ENCODE assay signal across 8 cellular contexts in the genomic region with DNA sequence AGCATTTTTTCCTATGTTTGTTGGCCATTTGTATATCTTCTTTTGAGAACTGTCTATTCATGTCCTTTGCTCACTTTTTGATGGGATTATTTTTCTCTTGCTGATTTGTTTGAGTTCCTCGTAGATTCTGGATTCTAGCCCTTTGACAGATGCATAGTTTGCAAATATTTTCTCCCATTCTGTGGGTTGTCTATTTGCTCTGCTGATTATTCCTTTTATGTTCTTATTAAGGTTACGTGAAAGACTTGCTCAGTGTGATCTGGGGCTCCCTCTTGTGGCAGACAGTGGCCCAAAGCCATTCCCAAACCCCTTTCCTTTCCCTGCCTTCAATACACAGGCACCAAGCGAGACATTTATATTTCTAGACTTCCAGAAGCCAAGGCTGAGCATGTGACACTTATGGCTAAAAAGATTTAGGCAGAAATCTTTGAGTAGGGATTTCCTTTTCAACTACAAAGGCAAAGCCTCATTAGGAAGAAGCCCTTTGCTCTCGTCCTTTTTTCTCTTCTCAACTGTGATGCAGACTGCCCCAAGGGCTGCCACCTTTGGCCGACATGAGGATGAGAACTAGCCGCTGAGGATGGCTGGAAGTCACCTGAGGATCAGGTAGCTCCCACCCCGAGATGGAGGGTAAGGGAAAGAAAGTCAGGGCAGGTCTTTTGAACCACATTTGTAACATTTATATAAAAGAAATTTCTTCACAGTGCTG. TPM values are rescaled to one million over a fixed set of nuclear protein-coding genes. Genes with fewer than 3 reads are reported as not detected.
A peak's percentile ranks its signal among the peaks of the same experiment; 100 is the strongest.
DNase-seq lines count a peak whose midpoint lies in the region; ATAC-seq and TF ChIP-seq lines count a peak whose summit lies in the region.

No MANE protein-coding gene starts in this region.

- no peaks in the 10 kb centered on the region for H3K9me3 ChIP-seq in Panc1 (ENCODE audit: control insufficient read depth, insufficient read depth, low read depth, low read length)
- H3K9me3 ChIP-seq in uterus, result no peaks in the 10 kb centered on the region

- intact Hi-C loops in Panc1 (cut with micrococcal nuclease; ENCODE audit: unreplicated experiment) (loop anchor here (5.0 kb wide), 1 partner anchor 604 kb away; no protein-coding TSS in a partner anchor), uterus (cut with DNase I; ENCODE audit: low total_unique reads) (no loop called here)

- DNase-seq in GOT3 (lab: John Stamatoyannopoulos, UW), result peak; percentile 16
- DNase-seq in Panc1 (ENCODE audit: low read depth, low spot score), result peak; percentile 71
- peak; percentile 41 for DNase-seq in activated effector memory CD4-positive, alpha-beta T cell treated with Interleukin-2 at 50 U/mL for 16 hours
- DNase-seq in foreskin fibroblast, result peak; percentile 67 to 90
- peak; percentile 59 for DNase-seq in omental fat pad (ENCODE audit: low spot score)
- DNase-seq in uterus, result peak; percentile 55 to 72

- no peak for TF ChIP-seq POLR2A in uterus (IDR thresholded peaks at IDR 0.05)

- CTCF ChIA-PET in Panc1 (lab: Charles Lee), result no interaction called here

- H3K27ac ChIP-seq in C4-2B (no peak overlapping the region), Panc1 (ENCODE audit: low read length) (peak overlapping the region; percentile 69; the same call in 1 of the 2 replicates), uterus (no peak overlapping the region)

- POLR2A ChIA-PET in Panc1 (lab: Charles Lee), result no interaction called here

- peak; percentile 97 for TF ChIP-seq CTCF in C4-2B (conservative IDR thresholded peaks at IDR 0.05)
- peak; percentile 91 for TF ChIP-seq CTCF in Panc1 (IDR thresholded peaks at IDR 0.05)
- peak; percentile 93 for TF ChIP-seq CTCF in foreskin fibroblast (IDR thresholded peaks at IDR 0.05; ENCODE audit: low read depth, low read length)
- TF ChIP-seq CTCF in omental fat pad (IDR thresholded peaks at IDR 0.05), result peak in 2 of 3 donors; percentile 7 to 64
- TF ChIP-seq CTCF in uterus (IDR thresholded peaks at IDR 0.05), result peak; percentile 70 to 75 (median 72)

- H3K4me3 ChIP-seq in Panc1 (ENCODE audit: low read depth in 2 of 2, low read length in 2 of 2) (no peak overlapping the region), foreskin fibroblast (ENCODE audit: low read depth in 1 of 2, low read length in 2 of 2) (no peak overlapping the region), uterus (no peak overlapping the region)

- H3K4me1 ChIP-seq in Panc1 (ENCODE audit: control insufficient read depth, insufficient read depth, low read length) (no peaks in the 10 kb centered on the region; the same call in 1 of the 2 replicates), uterus (no peaks in the 10 kb centered on the region)

- H3K36me3 ChIP-seq in Panc1 (ENCODE audit: control insufficient read depth, insufficient read depth, low read length) (no peaks in the 10 kb centered on the region), uterus (no peaks in the 10 kb centered on the region)

- BruUV-seq in Panc1 (replicated peaks; lab: Mats Ljungman, UMichigan), result no TSS peak

- H3K27me3 ChIP-seq in Panc1 (ENCODE audit: control insufficient read depth, insufficient read depth, low read length), result no peaks in the 10 kb centered on the region
- no peaks in the 10 kb centered on the region for H3K27me3 ChIP-seq in uterus

- in situ Hi-C loops in Panc1 (cut with HindIII; ENCODE audit: low pct_unique_long_range_greater_than_20kb, low sequenced_read_pairs), result no loop called here

- peak; percentile 91 for ATAC-seq in Panc1
- peak; percentile 71 for ATAC-seq in omental fat pad (ENCODE audit: low FRiP score)
- no peak for ATAC-seq in GM21825 (IDR thresholded peaks at IDR 0.05; ENCODE audit: unreplicated experiment)

RNA-seq across cellular contexts. Expression of a gene that starts 23.6 kb away (rescaled TPM):
- total RNA-seq in Panc1 (2021; ENCODE audit: unreplicated experiment) (0.82 TPM), omental fat pad (1 to 10 TPM in 1 of 4 donors, under 1 TPM in 3; 0.19 to 7.6 (median 0.40) TPM), uterus (1 to 10 TPM in 2 of 4 donors, under 1 TPM in 1, not detected in 1; 0.77 to 1.9 (median 1.1) TPM)
- polyA plus RNA-seq in Panc1 (2012; ENCODE audit: insufficient read length), result 1.2 TPM

Comparison
In these comparisons a context has a peak if more than half of its experiments do, and no peak if none do; other contexts are left out.
1. CTCF ChIP-seq: peak in every context shown above with its lines; median percentile 97 in C4-2B; 93 in foreskin fibroblast; 91 in Panc1; 72 in uterus; 36 in omental fat pad.
2. DNase-seq: peak in every context shown above with its lines; median percentile 78 in foreskin fibroblast; 71 in Panc1; 64 in uterus; 59 in omental fat pad; 41 in activated effector memory CD4-positive, alpha-beta T cell treated with Interleukin-2 at 50 U/mL for 16 hours; 16 in GOT3.